Comparison of ENCODE assay signal across 1 cellular context in genomic region chr4:1512738-1513660, GRCh38.
TF ChIP-seq lines count a peak whose summit lies in the region.

No MANE protein-coding gene starts in this region.

TF ChIP-seq in K562, 482 proteins besides CTCF, POLR2A, EP300 and RAD21 (continued from another document):
- TF ChIP-seq, protein P1, sequence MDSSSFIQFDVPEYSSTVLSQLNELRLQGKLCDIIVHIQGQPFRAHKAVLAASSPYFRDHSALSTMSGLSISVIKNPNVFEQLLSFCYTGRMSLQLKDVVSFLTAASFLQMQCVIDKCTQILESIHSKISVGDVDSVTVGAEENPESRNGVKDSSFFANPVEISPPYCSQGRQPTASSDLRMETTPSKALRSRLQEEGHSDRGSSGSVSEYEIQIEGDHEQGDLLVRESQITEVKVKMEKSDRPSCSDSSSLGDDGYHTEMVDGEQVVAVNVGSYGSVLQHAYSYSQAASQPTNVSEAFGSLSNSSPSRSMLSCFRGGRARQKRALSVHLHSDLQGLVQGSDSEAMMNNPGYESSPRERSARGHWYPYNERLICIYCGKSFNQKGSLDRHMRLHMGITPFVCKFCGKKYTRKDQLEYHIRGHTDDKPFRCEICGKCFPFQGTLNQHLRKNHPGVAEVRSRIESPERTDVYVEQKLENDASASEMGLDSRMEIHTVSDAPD (CRISPR knock-in tag; IDR thresholded peaks at IDR 0.05) = no peak
- TF ChIP-seq, protein P2, sequence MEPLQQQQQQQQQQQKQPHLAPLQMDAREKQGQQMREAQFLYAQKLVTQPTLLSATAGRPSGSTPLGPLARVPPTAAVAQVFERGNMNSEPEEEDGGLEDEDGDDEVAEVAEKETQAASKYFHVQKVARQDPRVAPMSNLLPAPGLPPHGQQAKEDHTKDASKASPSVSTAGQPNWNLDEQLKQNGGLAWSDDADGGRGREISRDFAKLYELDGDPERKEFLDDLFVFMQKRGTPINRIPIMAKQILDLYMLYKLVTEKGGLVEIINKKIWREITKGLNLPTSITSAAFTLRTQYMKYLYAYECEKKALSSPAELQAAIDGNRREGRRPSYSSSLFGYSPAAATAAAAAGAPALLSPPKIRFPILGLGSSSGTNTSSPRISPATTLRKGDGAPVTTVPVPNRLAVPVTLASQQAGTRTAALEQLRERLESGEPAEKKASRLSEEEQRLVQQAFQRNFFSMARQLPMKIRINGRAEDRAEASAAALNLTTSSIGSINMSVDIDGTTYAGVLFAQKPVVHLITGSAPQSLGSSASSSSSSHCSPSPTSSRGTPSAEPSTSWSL (CRISPR knock-in tag; IDR thresholded peaks at IDR 0.05; ENCODE audit: borderline replicate concordance) = no peak
- TF ChIP-seq CBX2 (IDR thresholded peaks at IDR 0.05; ENCODE audit: insufficient read depth, low read length, poor library complexity, severe bottlenecking) (no peak), MGA (IDR thresholded peaks at IDR 0.05) (no peak), ZNF398 (CRISPR knock-in tag; IDR thresholded peaks at IDR 0.05) (no peak), ZZZ3 (IDR thresholded peaks at IDR 0.05) (no peak), RBFOX2 (IDR thresholded peaks at IDR 0.05; ENCODE audit: low read depth, low read length) (no peak), MLLT1 (IDR thresholded peaks at IDR 0.05) (no peak), ZNF347 (CRISPR knock-in tag; IDR thresholded peaks at IDR 0.05; ENCODE audit: low read depth) (no peak), NONO (IDR thresholded peaks at IDR 0.05; ENCODE audit: low read depth in 2 of 2, low read length in 1 of 2) (0 out of 4 replicates have a peak, but pooled peaks of 1 of the 2 experiments have one; percentile 17), PCBP2 (IDR thresholded peaks at IDR 0.05; ENCODE audit: low read depth, low read length, poor library complexity, severe bottlenecking) (no peak), MCM7 (IDR thresholded peaks at IDR 0.05) (no peak), ETS2 (tag; IDR thresholded peaks at IDR 0.05; ENCODE audit: borderline replicate concordance, poor library complexity, severe bottlenecking) (no peak), MCM2 (IDR thresholded peaks at IDR 0.05; ENCODE audit: low read depth) (no peak), HDAC2 (IDR thresholded peaks at IDR 0.05) (no peak), HMGN3 (IDR thresholded peaks at IDR 0.05; ENCODE audit: borderline replicate concordance, extremely low read depth, insufficient read length, low read depth, low read length) (peak; percentile 40), CREM (IDR thresholded peaks at IDR 0.05; ENCODE audit: low read depth) (no peak), KLF13 (tag; IDR thresholded peaks at IDR 0.05; ENCODE audit: borderline replicate concordance, low read depth) (no peak), TAF7 (tag; IDR thresholded peaks at IDR 0.05) (no peak), E2F6 (IDR thresholded peaks at IDR 0.05; ENCODE audit: borderline replicate concordance in 1 of 2, extremely low read depth in 1 of 2, insufficient read depth in 1 of 2, insufficient read length in 1 of 2, low read depth in 1 of 2, low read length in 1 of 2, poor library complexity in 1 of 2, severe bottlenecking in 1 of 2) (peak in 1 of 2 experiments; percentile 16), MAZ (CRISPR knock-in tag; conservative IDR thresholded peaks at IDR 0.05 in 1 of 2, IDR thresholded peaks at IDR 0.05 in 1 of 2) (0 out of 4 replicates have a peak, but pooled peaks of 1 of the 2 experiments have one; percentile 26), SIN3B (IDR thresholded peaks at IDR 0.05; ENCODE audit: low read depth) (peak; percentile 59), PTRF (tag; IDR thresholded peaks at IDR 0.05) (no peak), ETS1 (conservative IDR thresholded peaks at IDR 0.05; ENCODE audit: control insufficient read depth, low read depth, low read length) (0 out of 2 replicates have a peak, but pooled peaks have one; percentile 32)
- TF ChIP-seq, protein P3, sequence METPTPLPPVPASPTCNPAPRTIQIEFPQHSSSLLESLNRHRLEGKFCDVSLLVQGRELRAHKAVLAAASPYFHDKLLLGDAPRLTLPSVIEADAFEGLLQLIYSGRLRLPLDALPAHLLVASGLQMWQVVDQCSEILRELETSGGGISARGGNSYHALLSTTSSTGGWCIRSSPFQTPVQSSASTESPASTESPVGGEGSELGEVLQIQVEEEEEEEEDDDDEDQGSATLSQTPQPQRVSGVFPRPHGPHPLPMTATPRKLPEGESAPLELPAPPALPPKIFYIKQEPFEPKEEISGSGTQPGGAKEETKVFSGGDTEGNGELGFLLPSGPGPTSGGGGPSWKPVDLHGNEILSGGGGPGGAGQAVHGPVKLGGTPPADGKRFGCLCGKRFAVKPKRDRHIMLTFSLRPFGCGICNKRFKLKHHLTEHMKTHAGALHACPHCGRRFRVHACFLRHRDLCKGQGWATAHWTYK (CRISPR knock-in tag; IDR thresholded peaks at IDR 0.05) = no peak
- TF ChIP-seq, protein P4, sequence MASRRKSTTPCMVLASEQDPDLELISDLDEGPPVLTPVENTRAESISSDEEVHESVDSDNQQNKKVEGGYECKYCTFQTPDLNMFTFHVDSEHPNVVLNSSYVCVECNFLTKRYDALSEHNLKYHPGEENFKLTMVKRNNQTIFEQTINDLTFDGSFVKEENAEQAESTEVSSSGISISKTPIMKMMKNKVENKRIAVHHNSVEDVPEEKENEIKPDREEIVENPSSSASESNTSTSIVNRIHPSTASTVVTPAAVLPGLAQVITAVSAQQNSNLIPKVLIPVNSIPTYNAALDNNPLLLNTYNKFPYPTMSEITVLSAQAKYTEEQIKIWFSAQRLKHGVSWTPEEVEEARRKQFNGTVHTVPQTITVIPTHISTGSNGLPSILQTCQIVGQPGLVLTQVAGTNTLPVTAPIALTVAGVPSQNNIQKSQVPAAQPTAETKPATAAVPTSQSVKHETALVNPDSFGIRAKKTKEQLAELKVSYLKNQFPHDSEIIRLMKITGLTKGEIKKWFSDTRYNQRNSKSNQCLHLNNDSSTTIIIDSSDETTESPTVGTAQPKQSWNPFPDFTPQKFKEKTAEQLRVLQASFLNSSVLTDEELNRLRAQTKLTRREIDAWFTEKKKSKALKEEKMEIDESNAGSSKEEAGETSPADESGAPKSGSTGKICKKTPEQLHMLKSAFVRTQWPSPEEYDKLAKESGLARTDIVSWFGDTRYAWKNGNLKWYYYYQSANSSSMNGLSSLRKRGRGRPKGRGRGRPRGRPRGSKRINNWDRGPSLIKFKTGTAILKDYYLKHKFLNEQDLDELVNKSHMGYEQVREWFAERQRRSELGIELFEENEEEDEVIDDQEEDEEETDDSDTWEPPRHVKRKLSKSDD (conservative IDR thresholded peaks at IDR 0.05; ENCODE audit: low read length) = no peak
